In the genomic region with DNA sequence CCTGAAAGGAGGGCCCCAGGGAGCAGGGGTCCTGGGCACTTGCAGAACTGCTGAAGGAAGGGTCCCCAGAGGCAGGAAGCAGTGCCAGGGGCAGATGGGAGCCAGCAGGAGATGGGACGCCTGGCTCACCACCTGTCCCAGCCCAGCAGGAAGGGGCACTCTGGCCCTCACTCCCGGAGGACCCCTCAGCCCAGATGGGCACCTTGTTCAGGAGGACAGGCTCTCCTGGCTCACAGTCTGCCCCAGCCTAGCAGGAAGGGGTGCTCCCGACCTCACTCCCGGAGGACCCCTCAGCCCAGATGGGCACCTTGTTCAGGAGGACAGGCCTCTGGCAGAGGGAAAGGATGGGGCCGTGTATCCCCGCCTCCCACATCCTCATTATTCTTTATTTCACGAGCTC, we compare ENCODE assay signal across 27 cellular contexts.
"Had no signal": no experiment of that assay in that cellular context is flagged by ENCODE, and none has a peak within 500 bp of the region (broad histone marks: within the 10 kb centered on the region; RNA-seq: fewer than 3 reads in every experiment).

No MANE protein-coding gene starts in this region.

- H3K4me2 ChIP-seq: hepatocyte, smooth muscle cell had no signal

- H3K79me2 ChIP-seq: hepatocyte had no signal

- H2AFZ ChIP-seq: hepatocyte had no signal

- H3K36me3 Mint-ChIP-seq: memory B cell, natural killer cell, type B pancreatic cell had no signal

- FAIRE-seq: colon, islet of Langerhans, pancreas, urothelium cell line had no signal

- H3K4me1 Mint-ChIP-seq: memory B cell; natural killer cell; stimulated activated naive CD8-positive, alpha-beta T cell treated with anti-CD3 and anti-CD28 coated beads, Interleukin-15, amount 100 ng/mL, for 72 hours had no signal

- ATAC-seq: esophagus mucosa; gastrocnemius medialis; left ventricle myocardium superior; natural killer cell; pancreas; stimulated activated naive CD8-positive, alpha-beta T cell treated with anti-CD3 and anti-CD28 coated beads, Interleukin-15, amount 100 ng/mL, for 72 hours had no signal

- H3K4me3 Mint-ChIP-seq: memory B cell; natural killer cell; stimulated activated naive CD8-positive, alpha-beta T cell treated with anti-CD3 and anti-CD28 coated beads, Interleukin-15, amount 100 ng/mL, for 72 hours; type B pancreatic cell had no signal

- DNase-seq: cerebellar nuclear complex; dorsolateral prefrontal cortex; effector CD4-positive, alpha-beta T cell; foreskin fibroblast; gastrocnemius medialis; left ventricle myocardium superior; lower lobe of right lung; natural killer cell; pancreas; right lobe of liver; stimulated activated CD4-positive, alpha-beta T cell treated with anti-CD3 and anti-CD28 coated beads, Interleukin-12 subunit alpha, Interleukin-12 subunit beta, amount 100 ng/mL, for 4 hours; stimulated activated CD4-positive, alpha-beta T cell treated with anti-CD3 and anti-CD28 coated beads, Interleukin-1b, Interleukin-23, amount 100 ng/mL, for 48 hours; stimulated activated CD4-positive, alpha-beta T cell treated with anti-CD3 and anti-CD28 coated beads, Interleukin-4, amount 100 ng/mL, for 1 hour; stimulated activated CD8-positive, alpha-beta memory T cell treated with anti-CD3 and anti-CD28 coated beads, Interleukin-4, amount 100 ng/mL, for 48 hours; stimulated activated naive CD4-positive, alpha-beta T cell; stimulated activated naive CD8-positive, alpha-beta T cell treated with anti-CD3 and anti-CD28 coated beads, Interleukin-15, amount 100 ng/mL, for 72 hours; tibial artery had no signal

- H3K27ac Mint-ChIP-seq: memory B cell, natural killer cell, type B pancreatic cell had no signal

- H3K27me3 ChIP-seq: gastrocnemius medialis, hepatocyte, neutrophil, pancreas, right lobe of liver had no signal

- H3K4me1 ChIP-seq: gastrocnemius medialis, lower lobe of right lung, right lobe of liver, tibial artery had no signal

- H3K9me3 Mint-ChIP-seq: natural killer cell; stimulated activated naive CD8-positive, alpha-beta T cell treated with anti-CD3 and anti-CD28 coated beads, Interleukin-15, amount 100 ng/mL, for 72 hours; type B pancreatic cell had no signal

- H3K36me3 ChIP-seq: gastrocnemius medialis, lower lobe of right lung, neutrophil, pancreas, right lobe of liver, tibial artery had no signal

- H3K9me3 ChIP-seq: gastrocnemius medialis, lower lobe of right lung, neutrophil, pancreas, right lobe of liver, tibial artery had no signal

- H3K4me3 ChIP-seq: dorsolateral prefrontal cortex, gastrocnemius medialis, hepatocyte, lower lobe of right lung, pancreas, right lobe of liver, smooth muscle cell, tibial artery had no signal

- H3K27ac ChIP-seq: dorsolateral prefrontal cortex, epithelial cell of prostate, gastrocnemius medialis, hepatocyte, lower lobe of right lung, neutrophil, pancreas, right lobe of liver, tibial artery had no signal
